In genomic region chr12:27984275-27984674, GRCh38 we compare ENCODE assay signal across 16 cellular contexts. TPM values are rescaled to one million over a fixed set of nuclear protein-coding genes. Genes with fewer than 3 reads are reported as not detected.
DNase-seq lines count a peak whose midpoint lies in the region; TF ChIP-seq lines count a peak whose summit lies in the region.
"Had no signal": no experiment of that assay in that cellular context is flagged by ENCODE, and none has a peak within 500 bp of the region (broad histone marks: within the 10 kb centered on the region; RNA-seq: fewer than 3 reads in every experiment).

No MANE protein-coding gene starts in this region.

- H3K4me2 ChIP-seq in SK-N-SH (0 out of 2 replicates have a peak overlapping the region, but pooled peaks have one; percentile 26), skeletal muscle satellite cell (ENCODE audit: low read length) (no peak overlapping the region)

- H3K9ac ChIP-seq in SK-N-SH: peak overlapping the region; percentile 58; the same call in 1 of the 2 replicates
- H3K9ac ChIP-seq in skeletal muscle satellite cell (ENCODE audit: low read depth, low read length): peak overlapping the region; percentile 27

- H3K4me1 ChIP-seq in SK-N-SH (ENCODE audit: control insufficient read depth in 1 of 2, insufficient read depth in 2 of 2, low read depth in 1 of 2, low read length in 1 of 2) (peaks cover 0 to 19% of the 10 kb centered on the region in 2 experiments; a peak in 3 of 4 replicates), skeletal muscle satellite cell (ENCODE audit: control insufficient read depth, insufficient read depth, low read length) (peaks cover 24% of the 10 kb centered on the region)
- H3K4me1 ChIP-seq: tibial artery had no signal

- CTCF ChIA-PET in SK-N-SH (lab: Yijun Ruan, JAX): interaction anchor here (1.0 kb wide), 1 partner anchor 138 kb away, joined by 3 read pairs; no protein-coding TSS in a partner anchor

- TF ChIP-seq RAD21 in SK-N-SH (IDR thresholded peaks at IDR 0.05; ENCODE audit: low read length): no peak

- TF ChIP-seq EP300 in SK-N-SH (IDR thresholded peaks at IDR 0.05; ENCODE audit: borderline replicate concordance in 1 of 2, low read depth in 1 of 2, low read length in 1 of 2): peak in 1 of 2 experiments; percentile 59; a peak in 1 of 4 replicates

- H3K36me3 ChIP-seq in SK-N-SH (replicated peaks in 1 of 2; ENCODE audit: control insufficient read depth in 1 of 2, insufficient read depth in 2 of 2, low read length in 1 of 2): no peaks in the 10 kb centered on the region
- no peaks in the 10 kb centered on the region for H3K36me3 ChIP-seq in skeletal muscle satellite cell (ENCODE audit: insufficient read depth, low read length)
- H3K36me3 ChIP-seq: tibial artery had no signal

- H3K27ac ChIP-seq in SK-N-SH (ENCODE audit: low read depth in 2 of 2, low read length in 1 of 2) (peak overlapping the region in 1 of 2 experiments; percentile 95; a peak in 2 of 4 replicates), epithelial cell of prostate (peak overlapping the region; percentile 96)
- H3K27ac ChIP-seq: tibial artery had no signal

- no peak overlapping the region for H3K4me3 ChIP-seq in SK-N-SH (ENCODE audit: low read depth in 2 of 2, low read length in 1 of 2)
- no peak overlapping the region for H3K4me3 ChIP-seq in skeletal muscle satellite cell (ENCODE audit: low read length)
- H3K4me3 ChIP-seq: tibial artery had no signal

- no peaks in the 10 kb centered on the region for H3K9me3 ChIP-seq in SK-N-SH
- no peaks in the 10 kb centered on the region for H3K9me3 ChIP-seq in skeletal muscle satellite cell (replicated peaks; ENCODE audit: low read length)
- H3K9me3 ChIP-seq: tibial artery had no signal

- WGBS in SK-N-SH (ENCODE audit: low lambda C conversion rate): 44% methylated on average over 2 of the region's 2 CpGs

- H3K79me2 ChIP-seq in SK-N-SH (ENCODE audit: insufficient read depth): no peaks in the 10 kb centered on the region

- no peaks in the 10 kb centered on the region for H3K9me2 ChIP-seq in SK-N-SH

- POLR2A ChIA-PET in SK-N-SH (lab: Yijun Ruan, JAX): no interaction called here

- TF ChIP-seq CTCF in SK-N-SH (IDR thresholded peaks at IDR 0.05): no peak

- 0 out of 2 replicates have a peak overlapping the region, but pooled peaks have one; percentile 30 for H2AFZ ChIP-seq in SK-N-SH (ENCODE audit: low read depth)

- H4K20me1 ChIP-seq in SK-N-SH (ENCODE audit: insufficient read depth): no peaks in the 10 kb centered on the region

- peak; percentile 63 for DNase-seq in HCEC 1CT
- no peak for DNase-seq in SK-N-SH
- DNase-seq in epithelial cell of prostate (ENCODE audit: low read depth, low spot score): no peak
- DNase-seq in COLO668 (lab: John Stamatoyannopoulos, UW; ENCODE audit: unreplicated experiment): no peak
- no peak for DNase-seq in effector CD8-positive, alpha-beta T cell (lab: John Stamatoyannopoulos, UW)
- no peak for DNase-seq in iPS-NIHi11 (ENCODE audit: low spot score)
- DNase-seq: activated naive CD4-positive, alpha-beta T cell treated with Interleukin-2 at 50 U/mL for 16 hours; CD8-positive, alpha-beta T cell; central memory CD4-positive, alpha-beta T cell; MV-4-11; naive thymus-derived CD4-positive, alpha-beta T cell; NCI-H2171; stimulated activated CD4-positive, alpha-beta T cell treated with anti-CD3 and anti-CD28 coated beads, Interleukin-1b, Interleukin-23, amount 100 ng/mL, for 48 hours; stimulated activated CD8-positive, alpha-beta memory T cell treated with anti-CD3 and anti-CD28 coated beads, Interleukin-4, amount 100 ng/mL, for 48 hours; tibial artery had no signal

- no peaks in the 10 kb centered on the region for H3K27me3 ChIP-seq in SK-N-SH (ENCODE audit: insufficient read depth)
- no peaks in the 10 kb centered on the region for H3K27me3 ChIP-seq in skeletal muscle satellite cell (ENCODE audit: control insufficient read depth, insufficient read depth, low read length)
- H3K27me3 ChIP-seq: tibial artery had no signal

- peaks cover 30% of the 10 kb centered on the region for H3F3A ChIP-seq in SK-N-SH (replicated peaks; ENCODE audit: insufficient read depth)

TF ChIP-seq in SK-N-SH, 30 proteins besides CTCF, POLR2A, EP300 and RAD21:
- TF ChIP-seq JUND (IDR thresholded peaks at IDR 0.05): peak; percentile 55
- TF ChIP-seq POLR2AphosphoS5 (IDR thresholded peaks at IDR 0.05; ENCODE audit: low read depth, low read length): no peak
- 0 out of 2 replicates have a peak, but pooled peaks have one; percentile 59 for TF ChIP-seq RXRA (IDR thresholded peaks at IDR 0.05; ENCODE audit: borderline replicate concordance, low read depth)
- TF ChIP-seq FOXJ3 (CRISPR knock-in tag; IDR thresholded peaks at IDR 0.05): no peak
- TF ChIP-seq TEAD4 (IDR thresholded peaks at IDR 0.05; ENCODE audit: borderline replicate concordance, insufficient read depth): peak; percentile 39; the same call in 1 of the 2 replicates
- TF ChIP-seq TCF12 (IDR thresholded peaks at IDR 0.05): peak; percentile 61
- TF ChIP-seq, protein P1, sequence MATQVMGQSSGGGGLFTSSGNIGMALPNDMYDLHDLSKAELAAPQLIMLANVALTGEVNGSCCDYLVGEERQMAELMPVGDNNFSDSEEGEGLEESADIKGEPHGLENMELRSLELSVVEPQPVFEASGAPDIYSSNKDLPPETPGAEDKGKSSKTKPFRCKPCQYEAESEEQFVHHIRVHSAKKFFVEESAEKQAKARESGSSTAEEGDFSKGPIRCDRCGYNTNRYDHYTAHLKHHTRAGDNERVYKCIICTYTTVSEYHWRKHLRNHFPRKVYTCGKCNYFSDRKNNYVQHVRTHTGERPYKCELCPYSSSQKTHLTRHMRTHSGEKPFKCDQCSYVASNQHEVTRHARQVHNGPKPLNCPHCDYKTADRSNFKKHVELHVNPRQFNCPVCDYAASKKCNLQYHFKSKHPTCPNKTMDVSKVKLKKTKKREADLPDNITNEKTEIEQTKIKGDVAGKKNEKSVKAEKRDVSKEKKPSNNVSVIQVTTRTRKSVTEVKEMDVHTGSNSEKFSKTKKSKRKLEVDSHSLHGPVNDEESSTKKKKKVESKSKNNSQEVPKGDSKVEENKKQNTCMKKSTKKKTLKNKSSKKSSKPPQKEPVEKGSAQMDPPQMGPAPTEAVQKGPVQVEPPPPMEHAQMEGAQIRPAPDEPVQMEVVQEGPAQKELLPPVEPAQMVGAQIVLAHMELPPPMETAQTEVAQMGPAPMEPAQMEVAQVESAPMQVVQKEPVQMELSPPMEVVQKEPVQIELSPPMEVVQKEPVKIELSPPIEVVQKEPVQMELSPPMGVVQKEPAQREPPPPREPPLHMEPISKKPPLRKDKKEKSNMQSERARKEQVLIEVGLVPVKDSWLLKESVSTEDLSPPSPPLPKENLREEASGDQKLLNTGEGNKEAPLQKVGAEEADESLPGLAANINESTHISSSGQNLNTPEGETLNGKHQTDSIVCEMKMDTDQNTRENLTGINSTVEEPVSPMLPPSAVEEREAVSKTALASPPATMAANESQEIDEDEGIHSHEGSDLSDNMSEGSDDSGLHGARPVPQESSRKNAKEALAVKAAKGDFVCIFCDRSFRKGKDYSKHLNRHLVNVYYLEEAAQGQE (IDR thresholded peaks at IDR 0.05; ENCODE audit: low read depth, low read length): peak; percentile 70; the same call in 1 of the 2 replicates
- TF ChIP-seq, protein P2, sequence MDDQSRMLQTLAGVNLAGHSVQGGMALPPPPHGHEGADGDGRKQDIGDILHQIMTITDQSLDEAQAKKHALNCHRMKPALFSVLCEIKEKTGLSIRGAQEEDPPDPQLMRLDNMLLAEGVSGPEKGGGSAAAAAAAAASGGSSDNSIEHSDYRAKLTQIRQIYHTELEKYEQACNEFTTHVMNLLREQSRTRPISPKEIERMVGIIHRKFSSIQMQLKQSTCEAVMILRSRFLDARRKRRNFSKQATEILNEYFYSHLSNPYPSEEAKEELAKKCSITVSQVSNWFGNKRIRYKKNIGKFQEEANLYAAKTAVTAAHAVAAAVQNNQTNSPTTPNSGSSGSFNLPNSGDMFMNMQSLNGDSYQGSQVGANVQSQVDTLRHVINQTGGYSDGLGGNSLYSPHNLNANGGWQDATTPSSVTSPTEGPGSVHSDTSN (IDR thresholded peaks at IDR 0.05): peak; percentile 35

RNA-seq across cellular contexts. Expression of gene PTHLH, which starts 11.7 kb away (rescaled TPM):
- 29.0 and 29.1 TPM in 2 replicates for polyA plus RNA-seq in SK-N-SH (2012; rRNA removed)
- 25.7 and 33.9 TPM in 2 replicates for polyA plus RNA-seq in SK-N-SH (2012; cell fraction: cytosol; rRNA removed)
- polyA plus RNA-seq in SK-N-SH (2012; cell fraction: nucleus; rRNA removed): 34.9 and 36.4 TPM in 2 replicates
- under 0.01 TPM in 1 of 2 replicates, not detected in the other for total RNA-seq in skeletal muscle satellite cell (2012; rRNA removed)
- total RNA-seq: CD8-positive, alpha-beta T cell; naive thymus-derived CD4-positive, alpha-beta T cell had no signal
- polyA plus RNA-seq: naive thymus-derived CD4-positive, alpha-beta T cell had no signal
